In genomic region chr6:15280023-15280422, GRCh38 we compare ENCODE assay signal across 13 cellular contexts. TPM values are rescaled to one million over a fixed set of nuclear protein-coding genes. Genes with fewer than 3 reads are reported as not detected.
DNase-seq lines count a peak whose midpoint lies in the region; ATAC-seq and TF ChIP-seq lines count a peak whose summit lies in the region.
"Had no signal": no experiment of that assay in that cellular context is flagged by ENCODE, and none has a peak within 500 bp of the region (broad histone marks: within the 10 kb centered on the region; RNA-seq: fewer than 3 reads in every experiment).

No MANE protein-coding gene starts in this region.

- no peak overlapping the region for H3K4ac ChIP-seq in H9 (ENCODE audit: low read depth, low read length)

- peaks cover 0 to 7% (median 0%) of the 10 kb centered on the region in 3 experiments; a peak in 4 of 7 replicates for H3K36me3 Mint-ChIP-seq in H9 (ENCODE audit: insufficient read depth in 1 of 3, low read depth in 3 of 3)

- H3K27me3 Mint-ChIP-seq in H9 (ENCODE audit: low read depth) = no peaks in the 10 kb centered on the region

- peak overlapping the region in 2 of 3 experiments; percentile 53 to 68; a peak in 2 of 7 replicates for H3K27ac Mint-ChIP-seq in H9

- 0 out of 5 replicates have a peak overlapping the region, but pooled peaks of 1 of the 2 experiments have one; percentile 8 for H3K4me3 Mint-ChIP-seq in H9

- H4K5ac ChIP-seq in H9 (ENCODE audit: insufficient read length, low read depth, low read length) = no peak overlapping the region

- no peak overlapping the region for H2AK5ac ChIP-seq in H9 (ENCODE audit: insufficient read length, low read length)

- no peaks in the 10 kb centered on the region for H3K9me2 ChIP-seq in hepatocyte (replicated peaks; ENCODE audit: insufficient read depth)

- H3K79me2 ChIP-seq in H9 (ENCODE audit: insufficient read depth, low read length) (peaks cover 91% of the 10 kb centered on the region), hepatocyte (peaks cover 94% of the 10 kb centered on the region)

- no peaks in the 10 kb centered on the region for H3K36me3 ChIP-seq in hepatocyte (replicated peaks; ENCODE audit: insufficient read depth, low read depth)
- H3K36me3 ChIP-seq: breast epithelium, esophagus squamous epithelium had no signal

- H3K23ac ChIP-seq in H9 (ENCODE audit: insufficient read length, low read depth, low read length) = no peak overlapping the region

- H3K79me1 ChIP-seq in H9 (ENCODE audit: insufficient read depth, low read depth, low read length, poor library complexity, severe bottlenecking) = no peaks in the 10 kb centered on the region

- intact Hi-C loops in sciatic nerve (cut with DNase I) = no loop called here

- H4K91ac ChIP-seq in H9 (ENCODE audit: insufficient read length, low read depth, low read length) = no peak overlapping the region

- DNase-seq in H9 = no peak
- DNase-seq in astrocyte of the hippocampus (ENCODE audit: low read depth, low spot score) = peak; percentile 64
- no peak for DNase-seq in hepatocyte (ENCODE audit: low spot score)
- DNase-seq in sciatic nerve (ENCODE audit: low spot score) = no peak
- no peak for DNase-seq in MV-4-11 (lab: John Stamatoyannopoulos, UW)
- DNase-seq in DMS 273 (lab: John Stamatoyannopoulos, UW; ENCODE audit: unreplicated experiment) = no peak
- DNase-seq: activated T-cell treated with anti-CD3 and anti-CD28 coated beads, Interleukin-2, amount 50 U/mL, for 48 hours; esophagus squamous epithelium; Kasumi-1; NCI-H2171 treated with DMSO at 0.1 percent for 48 hours had no signal

- TF ChIP-seq CTCF in H9 (conservative IDR thresholded peaks at IDR 0.05) (no peak), hepatocyte (IDR thresholded peaks at IDR 0.05; ENCODE audit: poor library complexity) (no peak)

- no peak overlapping the region for H4K8ac ChIP-seq in H9 (replicated peaks; ENCODE audit: insufficient read length, low read depth, low read length)

- H2BK120ac ChIP-seq in H9 (ENCODE audit: low read depth, low read length, poor library complexity, severe bottlenecking) = no peak overlapping the region

- no peak overlapping the region for H2BK12ac ChIP-seq in H9 (ENCODE audit: insufficient read length, low read depth, low read length)

- no peaks in the 10 kb centered on the region for H4K20me1 ChIP-seq in H9 (ENCODE audit: control insufficient read depth, insufficient read depth, insufficient read length)
- peaks cover 26% of the 10 kb centered on the region for H4K20me1 ChIP-seq in hepatocyte (ENCODE audit: insufficient read depth, poor library complexity, severe bottlenecking)

- H3K27ac ChIP-seq in H9 (ENCODE audit: insufficient read length, low read depth, low read length) (no peak overlapping the region), hepatocyte (peak overlapping the region; percentile 48)
- H3K27ac ChIP-seq: breast epithelium, esophagus squamous epithelium, parathyroid adenoma had no signal

- H3K4me2 ChIP-seq in H9 (ENCODE audit: insufficient read depth, insufficient read length, low read length) = no peak overlapping the region
- peak overlapping the region; percentile 26 for H3K4me2 ChIP-seq in hepatocyte

- no peak overlapping the region for H2BK20ac ChIP-seq in H9 (ENCODE audit: low read depth, low read length, poor library complexity, severe bottlenecking)

- H3K23me2 ChIP-seq in H9 (ENCODE audit: insufficient read length, low read depth, low read length, poor library complexity, severe bottlenecking) = no peaks in the 10 kb centered on the region

- peaks cover 72 to 82% of the 10 kb centered on the region in 2 experiments for H3K4me1 Mint-ChIP-seq in H9

- H3K18ac ChIP-seq in H9 (ENCODE audit: insufficient read length, low read depth, low read length) = no peak overlapping the region

- WGBS in H9 (ENCODE audit: extremely low coverage, insufficient read length, low lambda C conversion rate) = no CpG with 5 or more reads among the region's 6 CpGs
- 17% methylated on average over 6 of the region's 6 CpGs for WGBS in hepatocyte (ENCODE audit: low lambda C conversion rate, missing lambda C conversion rate)

- no peaks in the 10 kb centered on the region; a peak in 1 of 5 replicates for H3K9me3 Mint-ChIP-seq in H9

- H3K27me3 ChIP-seq in H9 (ENCODE audit: insufficient read depth, low read length) (no peaks in the 10 kb centered on the region), hepatocyte (no peaks in the 10 kb centered on the region)
- H3K27me3 ChIP-seq: breast epithelium, esophagus squamous epithelium had no signal

- no peak overlapping the region for H2BK5ac ChIP-seq in H9 (ENCODE audit: insufficient read length, low read length)

- no peak overlapping the region for H2AFZ ChIP-seq in H9 (ENCODE audit: low read length)
- no peak overlapping the region for H2AFZ ChIP-seq in hepatocyte
- H2AFZ ChIP-seq: parathyroid adenoma had no signal

- H3T11ph ChIP-seq in H9 (ENCODE audit: low read length) = no peak overlapping the region

- no peak overlapping the region for H3K56ac ChIP-seq in H9 (ENCODE audit: insufficient read length, low read depth, low read length)

- H3K9ac ChIP-seq in H9 (ENCODE audit: extremely low read depth, insufficient read length, low read length) = no peak overlapping the region
- H3K9ac ChIP-seq: parathyroid adenoma had no signal

- H3K14ac ChIP-seq in H9 (ENCODE audit: insufficient read depth, low read length) = no peak overlapping the region

- peaks cover 25% of the 10 kb centered on the region; the same call in 1 of the 2 replicates for H3K4me1 ChIP-seq in H9 (ENCODE audit: insufficient read depth, low read length)
- peaks cover 23% of the 10 kb centered on the region for H3K4me1 ChIP-seq in hepatocyte (ENCODE audit: insufficient read depth)

- no peak overlapping the region for H3K4me3 ChIP-seq in hepatocyte
- H3K4me3 ChIP-seq: breast epithelium, esophagus squamous epithelium had no signal

- H3K9me3 ChIP-seq in H9 (ENCODE audit: control insufficient read depth, low read depth, low read length) (no peaks in the 10 kb centered on the region), hepatocyte (ENCODE audit: low read depth) (no peaks in the 10 kb centered on the region)
- H3K9me3 ChIP-seq: breast epithelium, esophagus squamous epithelium had no signal

- peak; percentile 72 for ATAC-seq in sciatic nerve
- no peak for ATAC-seq in HG03280 (IDR thresholded peaks at IDR 0.05; ENCODE audit: unreplicated experiment)

- H2BK15ac ChIP-seq in H9 (ENCODE audit: low read depth, low read length) = no peak overlapping the region

RNA-seq across cellular contexts. Expression of gene JARID2, which starts 34.2 kb away (rescaled TPM):
- total RNA-seq in H9 (2021) (174 and 181 TPM in 2 replicates), hepatocyte (7.7 and 11.6 TPM in 2 replicates), sciatic nerve (12.7 TPM)
- 4.6 and 6.8 TPM in 2 replicates for polyA plus RNA-seq in hepatocyte

Comparison
In these comparisons a context has a peak if more than half of its experiments do, and no peak if none do; other contexts are left out.
1. RNA of gene JARID2, which starts 34.2 kb away (total RNA-seq): 174 to 181 TPM in H9; 12.7 TPM in sciatic nerve (single experiment) and 7.7 to 11.6 TPM in hepatocyte; every median in the first group is over 10 times any median in the second.